ENCODE assay signal across 16 cellular contexts in genomic region chr16:23907457-23907902, GRCh38.
DNase-seq lines count a peak whose midpoint lies in the region; ATAC-seq and TF ChIP-seq lines count a peak whose summit lies in the region.
"Had no signal": no experiment of that assay in that cellular context is flagged by ENCODE, and none has a peak within 500 bp of the region (broad histone marks: within the 10 kb centered on the region; RNA-seq: fewer than 3 reads in every experiment).

No MANE protein-coding gene starts in this region.

- no peak overlapping the region for H4K91ac ChIP-seq in neuronal stem cell (ENCODE audit: low read depth, low read length, poor library complexity)

- H2AFZ ChIP-seq in neuronal stem cell (ENCODE audit: low read length): no peak overlapping the region

- DNase-seq in DMS153 (lab: John Stamatoyannopoulos, UW) (peak; percentile 35), Panc1 (ENCODE audit: low read depth, low spot score) (no peak), dorsolateral prefrontal cortex (no peak), neuronal stem cell (ENCODE audit: low spot score) (no peak), mesothelial cell of epicardium (ENCODE audit: low spot score in 2 of 2, unreplicated experiment in 2 of 2) (no peak), cortex of kidney (lab: John Stamatoyannopoulos, UW) (no peak)
- DNase-seq: activated CD4-positive, alpha-beta T cell treated with anti-CD3 and anti-CD28 coated beads, Interleukin-2, amount 50 U/mL, for 1 hour; activated T-cell treated with anti-CD3 and anti-CD28 coated beads for 4 hours; DMS 273 treated with DMSO at 0.1 percent for 48 hours; glutamatergic neuron; left ventricle myocardium inferior; MG63; NCI-H226; stimulated activated CD4-positive, alpha-beta T cell treated with anti-CD3 and anti-CD28 coated beads, Interleukin-2, amount 100 ng/mL, for 24 hours had no signal

- intact Hi-C loops in Panc1 (cut with micrococcal nuclease; ENCODE audit: unreplicated experiment) (no loop called here), dorsolateral prefrontal cortex (cut with DNase I) (no loop called here)

- H3K4me1 ChIP-seq in Panc1 (ENCODE audit: control insufficient read depth, insufficient read depth, low read length) (peaks cover 23% of the 10 kb centered on the region), neuronal stem cell (ENCODE audit: control insufficient read depth in 2 of 2, insufficient read depth in 1 of 2, low read depth in 1 of 2, low read length in 2 of 2) (peaks cover 0 to 6% of the 10 kb centered on the region in 2 donors)
- H3K4me1 ChIP-seq: left ventricle myocardium inferior had no signal

- H3K27me3 Mint-ChIP-seq in mesothelial cell of epicardium (ENCODE audit: low read depth): no peaks in the 10 kb centered on the region

- no peak overlapping the region for H2BK15ac ChIP-seq in neuronal stem cell (ENCODE audit: low read length)

- BruUV-seq in Panc1 (replicated peaks; lab: Mats Ljungman, UMichigan): no TSS peak

- H3K27ac Mint-ChIP-seq in mesothelial cell of epicardium: no peak overlapping the region

- no CpG with 5 or more reads among the region's 5 CpGs for WGBS in neuronal stem cell (ENCODE audit: extremely low coverage in 2 of 2, insufficient read length in 2 of 2, insufficient replicate concordance in 1 of 2), 2 donors

- no peaks in the 10 kb centered on the region for H3K9me3 Mint-ChIP-seq in mesothelial cell of epicardium

- H3K4me1 Mint-ChIP-seq in mesothelial cell of epicardium: peaks cover 37% of the 10 kb centered on the region

- H3K23ac ChIP-seq in neuronal stem cell (ENCODE audit: low read depth, low read length, poor library complexity): no peak overlapping the region

- TF ChIP-seq CTCF in Panc1 (IDR thresholded peaks at IDR 0.05) (no peak), dorsolateral prefrontal cortex (IDR thresholded peaks at IDR 0.05 in 54 of 56, conservative IDR thresholded peaks at IDR 0.05 in 2 of 56; ENCODE audit: low read depth in 1 of 56, partially characterized antibody in 56 of 56) (no peak), mesothelial cell of epicardium (IDR thresholded peaks at IDR 0.05; ENCODE audit: unreplicated experiment) (no peak)

- H3K36me3 Mint-ChIP-seq in mesothelial cell of epicardium: no peaks in the 10 kb centered on the region

- H3K27ac ChIP-seq in Panc1 (ENCODE audit: low read length) (peak overlapping the region; percentile 42; the same call in 1 of the 2 replicates), dorsolateral prefrontal cortex (peak overlapping the region in 40 of 59 donors; percentile 1 to 86 (median 44)), neuronal stem cell (replicated peaks; ENCODE audit: low read length) (no peak overlapping the region)
- H3K27ac ChIP-seq: left ventricle myocardium inferior had no signal

- peak overlapping the region; percentile 3 for H3K18ac ChIP-seq in neuronal stem cell (ENCODE audit: low read length)

- H2BK120ac ChIP-seq in neuronal stem cell (ENCODE audit: low read depth, low read length): peak overlapping the region; percentile 11

- CTCF ChIA-PET in Panc1 (lab: Charles Lee): no interaction called here

- no peak overlapping the region for H3K4ac ChIP-seq in neuronal stem cell (ENCODE audit: low read length)

- no peak overlapping the region for H3K9ac ChIP-seq in neuronal stem cell (ENCODE audit: low read depth, low read length, poor library complexity)

- H3K36me3 ChIP-seq in Panc1 (ENCODE audit: control insufficient read depth, insufficient read depth, low read length) (no peaks in the 10 kb centered on the region), neuronal stem cell (replicated peaks in 1 of 2; ENCODE audit: control insufficient read depth in 2 of 2, insufficient read depth in 2 of 2, low read length in 2 of 2) (no peaks in the 10 kb centered on the region)
- H3K36me3 ChIP-seq: left ventricle myocardium inferior, MG63 had no signal

- no peak overlapping the region for H2BK12ac ChIP-seq in neuronal stem cell (ENCODE audit: low read length)

- POLR2A ChIA-PET in Panc1 (lab: Charles Lee): no interaction called here

- H3K4me3 ChIP-seq in Panc1 (ENCODE audit: low read depth in 2 of 2, low read length in 2 of 2): no peak overlapping the region
- no peak overlapping the region for H3K4me3 ChIP-seq in dorsolateral prefrontal cortex
- no peak overlapping the region for H3K4me3 ChIP-seq in neuronal stem cell (ENCODE audit: low read length in 2 of 2)
- H3K4me3 ChIP-seq: left ventricle myocardium inferior, MG63 had no signal

- no peak overlapping the region for H3K4me2 ChIP-seq in neuronal stem cell (ENCODE audit: insufficient read depth, low read length, poor library complexity, severe bottlenecking)

- in situ Hi-C loops in Panc1 (cut with HindIII; ENCODE audit: low pct_unique_long_range_greater_than_20kb, low sequenced_read_pairs): no loop called here

- H3K9me3 ChIP-seq in Panc1 (ENCODE audit: control insufficient read depth, insufficient read depth, low read depth, low read length) (no peaks in the 10 kb centered on the region), neuronal stem cell (replicated peaks in 1 of 2; ENCODE audit: control insufficient read depth in 2 of 2, insufficient read depth in 1 of 2, low read depth in 1 of 2, low read length in 2 of 2) (no peaks in the 10 kb centered on the region)
- H3K9me3 ChIP-seq: left ventricle myocardium inferior, MG63 had no signal

- H3K14ac ChIP-seq in neuronal stem cell (ENCODE audit: low read length): peak overlapping the region; percentile 9

- no peak overlapping the region for H2AK5ac ChIP-seq in neuronal stem cell (ENCODE audit: low read depth, low read length)

- no peaks in the 10 kb centered on the region for H3K79me1 ChIP-seq in neuronal stem cell (ENCODE audit: low read depth, low read length)

- no peaks in the 10 kb centered on the region for H3K27me3 ChIP-seq in Panc1 (ENCODE audit: control insufficient read depth, insufficient read depth, low read length)
- no peaks in the 10 kb centered on the region for H3K27me3 ChIP-seq in dorsolateral prefrontal cortex
- no peaks in the 10 kb centered on the region for H3K27me3 ChIP-seq in neuronal stem cell (ENCODE audit: control insufficient read depth in 3 of 3, insufficient read depth in 3 of 3, low read depth in 1 of 3, low read length in 3 of 3)
- H3K27me3 ChIP-seq: MG63 had no signal

- H4K8ac ChIP-seq in neuronal stem cell (ENCODE audit: low read depth, low read length): no peak overlapping the region

- no peak overlapping the region for H2BK5ac ChIP-seq in neuronal stem cell (ENCODE audit: low read length)

- no peak overlapping the region for H3K4me3 Mint-ChIP-seq in mesothelial cell of epicardium

- ATAC-seq in Panc1 (no peak), HG02938 (IDR thresholded peaks at IDR 0.05; ENCODE audit: unreplicated experiment) (no peak)
- ATAC-seq: HepG2 had no signal
